ENCODE assay signal across 12 cellular contexts in genomic region chr9:137030528-137030927, GRCh38. TPM values are rescaled to one million over a fixed set of nuclear protein-coding genes. Genes with fewer than 3 reads are reported as not detected.
DNase-seq lines count a peak whose midpoint lies in the region; ATAC-seq and TF ChIP-seq lines count a peak whose summit lies in the region.
"Had no signal": no experiment of that assay in that cellular context is flagged by ENCODE, and none has a peak within 500 bp of the region (broad histone marks: within the 10 kb centered on the region; RNA-seq: fewer than 3 reads in every experiment).

No MANE protein-coding gene starts in this region.

- no peaks in the 10 kb centered on the region for H3K27me3 ChIP-seq in dorsolateral prefrontal cortex
- peaks cover 0 to 6% (median 0%) of the 10 kb centered on the region in 3 donors for H3K27me3 ChIP-seq in stomach
- H3K27me3 ChIP-seq: ascending aorta, vagina had no signal

- peaks cover 2% of the 10 kb centered on the region for H3K36me3 Mint-ChIP-seq in activated CD4-positive, alpha-beta T cell treated with anti-CD3 and anti-CD28 coated beads, Interleukin-2, amount 10 ng/mL, durations not matched to agents 7 days and 5 days (ENCODE audit: low read depth)

- ATAC-seq in HG03439 (IDR thresholded peaks at IDR 0.05; ENCODE audit: unreplicated experiment): no peak
- no peak for ATAC-seq in GM18907 (IDR thresholded peaks at IDR 0.05; ENCODE audit: unreplicated experiment)
- no peak for ATAC-seq in GM18520 (IDR thresholded peaks at IDR 0.05; ENCODE audit: unreplicated experiment)

- H3K27ac Mint-ChIP-seq in activated CD4-positive, alpha-beta T cell treated with anti-CD3 and anti-CD28 coated beads, Interleukin-2, amount 10 ng/mL, durations not matched to agents 7 days and 5 days: peak overlapping the region; percentile 87

- H3K4me3 Mint-ChIP-seq in activated CD4-positive, alpha-beta T cell treated with anti-CD3 and anti-CD28 coated beads, Interleukin-2, amount 10 ng/mL, durations not matched to agents 7 days and 5 days: peak overlapping the region; percentile 75

- intact Hi-C loops in dorsolateral prefrontal cortex (cut with DNase I): no loop called here
- intact Hi-C loops in stomach (cut with DNase I; ENCODE audit: low total_unique reads): no loop called here

- TF ChIP-seq CTCF in dorsolateral prefrontal cortex (IDR thresholded peaks at IDR 0.05 in 54 of 56, conservative IDR thresholded peaks at IDR 0.05 in 2 of 56; ENCODE audit: low read depth in 1 of 56, partially characterized antibody in 56 of 56) (no peak), stomach (IDR thresholded peaks at IDR 0.05) (no peak)

- H3K4me1 ChIP-seq in stomach: peaks cover 45 to 75% (median 65%) of the 10 kb centered on the region in 4 donors

- no peaks in the 10 kb centered on the region for H3K27me3 Mint-ChIP-seq in activated CD4-positive, alpha-beta T cell treated with anti-CD3 and anti-CD28 coated beads, Interleukin-2, amount 10 ng/mL, durations not matched to agents 7 days and 5 days

- CTCF ChIA-PET in activated CD4-positive, alpha-beta T cell treated with anti-CD3 and anti-CD28 coated beads, Interleukin-2, amount 10 ng/mL, durations not matched to agents 7 days and 5 days (lab: Charles Lee): interaction anchor here (1.1 to 14.0 kb wide), 12 partner anchors 13 to 243 kb away, joined by 3 to 157 read pairs (median 10); partner anchors contain the start of genes AJM1, NPDC1, PAXX and SAPCD2

- TF ChIP-seq POLR2A in stomach (IDR thresholded peaks at IDR 0.05): no peak

- no peaks in the 10 kb centered on the region for H3K36me3 ChIP-seq in stomach
- H3K36me3 ChIP-seq: ascending aorta, vagina had no signal

- WGBS in stomach, 5 donors: 70 to 81% (median 78%) methylated on average over 20 to 21 of the region's 21 CpGs

- H3K27ac ChIP-seq in dorsolateral prefrontal cortex: peak overlapping the region in 55 of 59 donors; percentile 12 to 100 (median 98)
- peak overlapping the region in 2 of 5 donors; percentile 59 to 81 for H3K27ac ChIP-seq in stomach
- H3K27ac ChIP-seq: ascending aorta, vagina had no signal

- H3K9me3 Mint-ChIP-seq in activated CD4-positive, alpha-beta T cell treated with anti-CD3 and anti-CD28 coated beads, Interleukin-2, amount 10 ng/mL, durations not matched to agents 7 days and 5 days: no peaks in the 10 kb centered on the region

- DNase-seq in activated naive CD4-positive, alpha-beta T cell treated with Interleukin-2 at 50 U/mL for 16 hours: peak; percentile 74
- no peak for DNase-seq in activated naive CD4-positive, alpha-beta T cell (lab: John Stamatoyannopoulos, UW)
- peak; percentile 39 for DNase-seq in activated CD4-positive, alpha-beta T cell treated with anti-CD3 and anti-CD28 coated beads, Interleukin-2, amount 10 ng/mL, durations not matched to agents 7 days and 5 days
- DNase-seq in dorsolateral prefrontal cortex (peak in 4 of 10 donors; percentile 45 to 77 (median 64)), stomach (peak; percentile 39)
- DNase-seq: mammary epithelial cell, SHP77 treated with DMSO at 0.1 percent for 48 hours had no signal

- no peaks in the 10 kb centered on the region for H3K9me3 ChIP-seq in stomach
- H3K9me3 ChIP-seq: ascending aorta, vagina had no signal

- no peak for TF ChIP-seq EP300 in stomach (IDR thresholded peaks at IDR 0.05)

- POLR2A ChIA-PET in activated CD4-positive, alpha-beta T cell treated with anti-CD3 and anti-CD28 coated beads, Interleukin-2, amount 10 ng/mL, durations not matched to agents 7 days and 5 days (lab: Charles Lee): no interaction called here

- peaks cover 62% of the 10 kb centered on the region for H3K4me1 Mint-ChIP-seq in activated CD4-positive, alpha-beta T cell treated with anti-CD3 and anti-CD28 coated beads, Interleukin-2, amount 10 ng/mL, durations not matched to agents 7 days and 5 days

- H3K4me3 ChIP-seq in dorsolateral prefrontal cortex (no peak overlapping the region), stomach (peak overlapping the region in 2 of 4 donors; percentile 26 to 69)
- H3K4me3 ChIP-seq: ascending aorta, vagina had no signal

RNA-seq across cellular contexts. Expression of gene FUT7, which starts 1.4 kb away (rescaled TPM):
- 10 to 100 TPM in 1 of 2 experiments, 1 to 10 TPM in 1; 8.9 to 10.3 TPM for total RNA-seq in activated CD4-positive, alpha-beta T cell treated with anti-CD3 and anti-CD28 coated beads, Interleukin-2, amount 10 ng/mL, durations not matched to agents 7 days and 5 days
- total RNA-seq in dorsolateral prefrontal cortex: 1 to 10 TPM in 3 of 120 experiments, under 1 TPM in 54, not detected in 63; 0.14 to 1.7 (median 0.33) TPM
- total RNA-seq in stomach: 1 to 10 TPM in 1 of 5 donors, under 1 TPM in 1, not detected in 3; 0.37 to 3.9 TPM
- under 1 TPM in 2 of 3 donors, not detected in 1; 0.23 to 0.50 TPM for polyA plus RNA-seq in stomach
- total RNA-seq: ascending aorta, mammary epithelial cell, vagina had no signal
- polyA plus RNA-seq: mammary epithelial cell had no signal

RNA-seq across cellular contexts. Expression of gene ABCA2, which starts 2.5 kb away (rescaled TPM):
- total RNA-seq in activated CD4-positive, alpha-beta T cell treated with anti-CD3 and anti-CD28 coated beads, Interleukin-2, amount 10 ng/mL, durations not matched to agents 7 days and 5 days: 10 to 100 TPM; 67.7 to 70.3 TPM
- 1,000 to 10,000 TPM in 22 of 120 experiments, 100 to 1,000 TPM in 98; 266 to 2,644 (median 606) TPM for total RNA-seq in dorsolateral prefrontal cortex
- total RNA-seq in stomach: 100 to 1,000 TPM in 1 of 5 donors, 10 to 100 TPM in 3, 1 to 10 TPM in 1; 7.3 to 385 (median 72.8) TPM
- 10 to 100 TPM in 2 of 3 donors, 1 to 10 TPM in 1; 9.3 to 25.5 (median 24.4) TPM for polyA plus RNA-seq in stomach

RNA-seq across cellular contexts. Expression of gene NPDC1, which starts 15.4 kb away (rescaled TPM):
- 10 to 100 TPM; 35.5 to 41.4 TPM for total RNA-seq in activated CD4-positive, alpha-beta T cell treated with anti-CD3 and anti-CD28 coated beads, Interleukin-2, amount 10 ng/mL, durations not matched to agents 7 days and 5 days
- total RNA-seq in dorsolateral prefrontal cortex (100 to 1,000 TPM; 142 to 297 (median 214) TPM), stomach (100 to 1,000 TPM in 4 of 5 donors, 10 to 100 TPM in 1; 20.0 to 276 (median 189) TPM)
- 100 to 1,000 TPM; 104 to 186 (median 115) TPM for polyA plus RNA-seq in stomach

RNA-seq across cellular contexts. Expression of gene ENTPD2, which starts 23.3 kb away (rescaled TPM):
- total RNA-seq in activated CD4-positive, alpha-beta T cell treated with anti-CD3 and anti-CD28 coated beads, Interleukin-2, amount 10 ng/mL, durations not matched to agents 7 days and 5 days: not detected
- total RNA-seq in dorsolateral prefrontal cortex (10 to 100 TPM in 105 of 120 experiments, 1 to 10 TPM in 15; 4.7 to 47.5 (median 15.7) TPM), stomach (10 to 100 TPM in 1 of 5 donors, 1 to 10 TPM in 3, not detected in 1; 2.2 to 11.3 (median 6.7) TPM)
- 1 to 10 TPM; 2.0 to 4.8 (median 2.9) TPM for polyA plus RNA-seq in stomach
- total RNA-seq: ascending aorta had no signal

RNA-seq across cellular contexts. Expression of gene CLIC3, which starts 34.2 kb away (rescaled TPM):
- 1 to 10 TPM; 2.6 to 4.4 TPM for total RNA-seq in activated CD4-positive, alpha-beta T cell treated with anti-CD3 and anti-CD28 coated beads, Interleukin-2, amount 10 ng/mL, durations not matched to agents 7 days and 5 days
- 1 to 10 TPM in 30 of 120 experiments, under 1 TPM in 28, not detected in 62; 0.47 to 3.2 (median 1.0) TPM for total RNA-seq in dorsolateral prefrontal cortex
- 1 to 10 TPM in 1 of 5 donors, not detected in 4; 3.3 TPM for total RNA-seq in stomach
- polyA plus RNA-seq in stomach: 10 to 100 TPM in 2 of 3 donors, 1 to 10 TPM in 1; 4.3 to 70.9 (median 15.2) TPM

Comparison
In these comparisons a context has a peak if more than half of its experiments do, and no peak if none do; other contexts are left out.
1. DNase-seq: peak in activated naive CD4-positive, alpha-beta T cell treated with Interleukin-2 at 50 U/mL for 16 hours (single experiment), activated CD4-positive, alpha-beta T cell treated with anti-CD3 and anti-CD28 coated beads, Interleukin-2, amount 10 ng/mL, durations not matched to agents 7 days and 5 days (single experiment) and stomach (single experiment); none in activated naive CD4-positive, alpha-beta T cell (0 of 4).